Comparison of ENCODE assay signal across 8 cellular contexts in genomic region chr9:38432922-38433510, GRCh38. TPM values are rescaled to one million over a fixed set of nuclear protein-coding genes. Genes with fewer than 3 reads are reported as not detected.
DNase-seq lines count a peak whose midpoint lies in the region; ATAC-seq, FAIRE-seq and TF ChIP-seq lines count a peak whose summit lies in the region.

No MANE protein-coding gene starts in this region.

- TF ChIP-seq CTCF in nephron progenitor cell (IDR thresholded peaks at IDR 0.05): peak; percentile 75

- TF ChIP-seq POLR2A in GM12892 (IDR thresholded peaks at IDR 0.05; ENCODE audit: low read depth, low read length): no peak

- H3K27me3 Mint-ChIP-seq in nephron progenitor cell (ENCODE audit: low read depth, poor library complexity): peaks cover 8% of the 10 kb centered on the region

- no peak for ATAC-seq in HG03457 (IDR thresholded peaks at IDR 0.05; ENCODE audit: unreplicated experiment)
- no peak for ATAC-seq in activated CD4-positive, CD25-positive, alpha-beta regulatory T cell treated with anti-CD3 and anti-CD28 coated beads, Interleukin-2, amount 50 U/mL, for 24 hours

- H3K9me3 Mint-ChIP-seq in nephron progenitor cell: no peaks in the 10 kb centered on the region

- H3K36me3 Mint-ChIP-seq in nephron progenitor cell (ENCODE audit: low read depth): no peaks in the 10 kb centered on the region

- H3K4me1 Mint-ChIP-seq in nephron progenitor cell: peaks cover 7% of the 10 kb centered on the region

- FAIRE-seq in GM12892 (lab: Jason Lieb, UNC): peak; percentile 92

- peak; percentile 26 for DNase-seq in Ammon's horn (ENCODE audit: low spot score)
- no peak for DNase-seq in GM12892 (ENCODE audit: insufficient read length)
- peak; percentile 63 for DNase-seq in NCI-H748 (lab: John Stamatoyannopoulos, UW; ENCODE audit: unreplicated experiment)
- peak; percentile 70 for DNase-seq in dermis blood vessel endothelial cell
- DNase-seq in nephron progenitor cell: no peak
- no peak for DNase-seq in AG08396 (ENCODE audit: low spot score)

- H3K27ac Mint-ChIP-seq in nephron progenitor cell: no peak overlapping the region

- H3K4me3 Mint-ChIP-seq in nephron progenitor cell: no peak overlapping the region

RNA-seq across cellular contexts. Expression of gene IGFBPL1, which starts 8.8 kb away (rescaled TPM):
- not detected for polyA plus RNA-seq in GM12892 (2012; ENCODE audit: missing spikeins)
- total RNA-seq in dermis blood vessel endothelial cell: 0.17 and 0.23 TPM in 2 replicates

RNA-seq across cellular contexts. Expression of gene ALDH1B1, which starts 40.5 kb away (rescaled TPM):
- polyA plus RNA-seq in GM12892 (2012; ENCODE audit: missing spikeins): 20.5 TPM
- total RNA-seq in dermis blood vessel endothelial cell: 12.1 and 18.3 TPM in 2 replicates

Comparison
In these comparisons a context has a peak if more than half of its experiments do, and no peak if none do; other contexts are left out.
1. DNase-seq: peak in Ammon's horn (single experiment), NCI-H748 (single experiment) and dermis blood vessel endothelial cell (single experiment); none in GM12892 (single experiment), nephron progenitor cell (single experiment) and AG08396 (single experiment).